In genomic region chr7:28649189-28649588, GRCh38 we compare ENCODE assay signal across 22 cellular contexts.
DNase-seq lines count a peak whose midpoint lies in the region; ATAC-seq, FAIRE-seq and TF ChIP-seq lines count a peak whose summit lies in the region.
"Had no signal": no experiment of that assay in that cellular context is flagged by ENCODE, and none has a peak within 500 bp of the region (broad histone marks: within the 10 kb centered on the region; RNA-seq: fewer than 3 reads in every experiment).

No MANE protein-coding gene starts in this region.

- BruUV-seq in K562 (replicated peaks; lab: Mats Ljungman, UMichigan), result no TSS peak

- CTCF ChIA-PET in K562 (lab: Yijun Ruan, JAX; ENCODE audit: low intra/inter-chr PET ratio), result no interaction called here

- WGBS in K562 (ENCODE audit: insufficient coverage, low coverage, missing lambda C conversion rate), result 0% methylated on average over 1 of the region's 1 CpG

- no peak for TF ChIP-seq EP300 in K562 (IDR thresholded peaks at IDR 0.05; ENCODE audit: low read length)

- H3K79me2 ChIP-seq in K562 (ENCODE audit: control insufficient read depth, insufficient read depth, low read length), result no peaks in the 10 kb centered on the region

- POLR2A ChIA-PET in K562 (lab: Yijun Ruan, JAX), result no interaction called here

- intact Hi-C loops in K562 (cut with micrococcal nuclease), result no loop called here

- no peak overlapping the region for H3K9ac ChIP-seq in K562 (ENCODE audit: insufficient read depth in 1 of 2, low read depth in 2 of 2, low read length in 2 of 2)
- H3K9ac ChIP-seq: BLaER1 treated with 17β-estradiol and CSF1 and Interleukin-3, amounts not matched to agents 10 nM and 100 nM had no signal

- ATAC-seq in K562 (no peak), HG02642 (IDR thresholded peaks at IDR 0.05; ENCODE audit: poor library complexity, unreplicated experiment) (no peak)
- ATAC-seq: A549 had no signal

- DNase-seq in NCI-H2171 treated with DMSO at 0.1 percent for 48 hours (lab: John Stamatoyannopoulos, UW), result peak; percentile 45
- no peak for DNase-seq in NCI-H2171 (lab: John Stamatoyannopoulos, UW)
- peak; percentile 50 for DNase-seq in NCI-H69 (lab: John Stamatoyannopoulos, UW)
- DNase-seq in K562 (ENCODE audit: extremely low read depth in 1 of 4, low spot score in 3 of 4), result no peak
- DNase-seq in stimulated activated CD4-positive, alpha-beta T cell treated with anti-CD3 and anti-CD28 coated beads, Interleukin-15, amount 100 ng/mL, for 24 hours, result no peak
- DNase-seq: AML-193; CD4-positive, alpha-beta memory T cell; CD8-positive, alpha-beta memory T cell; COR-L47; DMS 273 treated with DMSO at 0.1 percent for 48 hours; DMS153; DMS79; DND-41; EL; GDM1 had no signal

- H3K4me2 ChIP-seq in K562 (ENCODE audit: insufficient read depth, low read length), result no peak overlapping the region
- H3K4me2 ChIP-seq: A549; BLaER1 treated with 17β-estradiol and CSF1 and Interleukin-3, amounts not matched to agents 10 nM and 100 nM had no signal

- no peak for FAIRE-seq in K562 (lab: Jason Lieb, UNC)
- FAIRE-seq: GM12891, GM19239 had no signal

- no peaks in the 10 kb centered on the region for H3K9me1 ChIP-seq in K562 (ENCODE audit: control insufficient read depth, insufficient read depth, low read length)

- H3K4me3 ChIP-seq in K562, result no peak overlapping the region
- H3K4me3 ChIP-seq: A549; BLaER1 treated with 17β-estradiol and CSF1 and Interleukin-3, amounts not matched to agents 10 nM and 100 nM had no signal

- H3K27ac ChIP-seq in K562 (ENCODE audit: extremely low read depth, low read depth, low read length), result no peak overlapping the region
- H3K27ac ChIP-seq: 22Rv1; A549; BLaER1 treated with 17β-estradiol and CSF1 and Interleukin-3, amounts not matched to agents 10 nM and 100 nM; C4-2B had no signal

- TF ChIP-seq RAD21 in K562 (CRISPR knock-in tag; conservative IDR thresholded peaks at IDR 0.05 in 1 of 2, IDR thresholded peaks at IDR 0.05 in 1 of 2), result no peak

- no peak for TF ChIP-seq CTCF in K562 (IDR thresholded peaks at IDR 0.05 in 2 of 3, conservative IDR thresholded peaks at IDR 0.05 in 1 of 3; ENCODE audit: insufficient read depth in 2 of 3, low read depth in 1 of 3, low read length in 3 of 3)

- no peaks in the 10 kb centered on the region for H3K4me1 ChIP-seq in K562 (replicated peaks in 1 of 2; ENCODE audit: control insufficient read depth in 2 of 2, insufficient read depth in 2 of 2, low read length in 2 of 2)
- H3K4me1 ChIP-seq: A549; BLaER1 treated with 17β-estradiol and CSF1 and Interleukin-3, amounts not matched to agents 10 nM and 100 nM had no signal

- H3K27me3 ChIP-seq in K562 (ENCODE audit: control insufficient read depth in 2 of 2, insufficient read depth in 2 of 2, low read length in 2 of 2), result no peaks in the 10 kb centered on the region
- H3K27me3 ChIP-seq: BLaER1 treated with 17β-estradiol and CSF1 and Interleukin-3, amounts not matched to agents 10 nM and 100 nM had no signal

- TF ChIP-seq POLR2A in K562 (conservative IDR thresholded peaks at IDR 0.05), result no peak

- H2AFZ ChIP-seq in K562 (ENCODE audit: low read depth, low read length), result no peak overlapping the region

- H3K36me3 ChIP-seq in K562 (ENCODE audit: control insufficient read depth, insufficient read depth, low read length), result no peaks in the 10 kb centered on the region
- H3K36me3 ChIP-seq: BLaER1 treated with 17β-estradiol and CSF1 and Interleukin-3, amounts not matched to agents 10 nM and 100 nM had no signal

- H3K9me3 ChIP-seq in K562 (replicated peaks; ENCODE audit: control insufficient read depth, insufficient read depth, low read depth, low read length), result no peaks in the 10 kb centered on the region
- H3K9me3 ChIP-seq: A549 had no signal

- in situ Hi-C loops in K562 (cut with MboI), result no loop called here

- H4K20me1 ChIP-seq in K562 (replicated peaks; ENCODE audit: control insufficient read depth, insufficient read depth, low read length), result no peaks in the 10 kb centered on the region
- H4K20me1 ChIP-seq: BLaER1 treated with 17β-estradiol and CSF1 and Interleukin-3, amounts not matched to agents 10 nM and 100 nM had no signal

TF ChIP-seq in K562, 482 proteins besides CTCF, POLR2A, EP300 and RAD21:
- TF ChIP-seq ZBTB40 (IDR thresholded peaks at IDR 0.05) (peak; percentile 84), ZBTB40 (CRISPR knock-in tag; IDR thresholded peaks at IDR 0.05) (no peak), NCOR1 (IDR thresholded peaks at IDR 0.05) (no peak), ZNF740 (CRISPR knock-in tag; IDR thresholded peaks at IDR 0.05) (no peak), ZNF740 (tag; IDR thresholded peaks at IDR 0.05) (no peak), TAF15 (IDR thresholded peaks at IDR 0.05; ENCODE audit: low read depth, low read length) (no peak)

Comparison
In these comparisons a context has a peak if more than half of its experiments do, and no peak if none do; other contexts are left out.
1. DNase-seq: peak in NCI-H2171 treated with DMSO at 0.1 percent for 48 hours (single experiment) and NCI-H69 (single experiment); none in NCI-H2171 (single experiment), K562 (0 of 4) and stimulated activated CD4-positive, alpha-beta T cell treated with anti-CD3 and anti-CD28 coated beads, Interleukin-15, amount 100 ng/mL, for 24 hours (single experiment).